8 cellular contexts compared by ENCODE assay signal in the genomic region with DNA sequence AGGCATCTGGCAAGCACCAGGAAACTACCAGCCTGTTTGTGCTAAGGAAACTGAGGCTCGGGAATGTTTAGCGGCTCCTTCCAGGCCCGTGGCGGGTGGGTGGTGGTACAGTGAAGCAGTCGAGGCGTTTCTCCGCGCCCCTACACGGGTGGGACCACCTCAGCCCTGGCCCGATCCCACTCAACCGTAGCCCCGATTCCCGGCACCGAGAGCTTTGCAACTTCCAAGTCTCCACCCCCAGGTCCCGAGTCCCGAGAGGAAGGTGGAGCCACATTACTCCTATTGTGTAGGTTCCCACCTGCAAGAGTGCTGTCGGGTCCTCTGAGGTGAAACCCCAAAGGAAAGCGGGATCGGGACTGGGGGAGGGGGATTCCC. TPM values are rescaled to one million over a fixed set of nuclear protein-coding genes. Genes with fewer than 3 reads are reported as not detected.
DNase-seq lines count a peak whose midpoint lies in the region; ATAC-seq and TF ChIP-seq lines count a peak whose summit lies in the region.

No MANE protein-coding gene starts in this region.

- TF ChIP-seq CTCF in activated CD8-positive, alpha-beta T cell treated with anti-CD3 and anti-CD28 coated beads for 36 hours (IDR thresholded peaks at IDR 0.05): no peak

- no peak for ATAC-seq in activated CD8-positive, alpha-beta T cell treated with anti-CD3 and anti-CD28 coated beads for 36 hours
- peak; percentile 37 to 51 for ATAC-seq in right cardiac atrium
- ATAC-seq in GM21423 (IDR thresholded peaks at IDR 0.05; ENCODE audit: unreplicated experiment): no peak

- peak overlapping the region; percentile 79 for H3K4me3 ChIP-seq in right cardiac atrium (ENCODE audit: low read length)
- peak overlapping the region; percentile 84 to 91 (median 90) for H3K4me3 ChIP-seq in skeletal muscle tissue (ENCODE audit: low read length in 3 of 3)

- H3K27ac Mint-ChIP-seq in activated CD8-positive, alpha-beta T cell treated with anti-CD3 and anti-CD28 coated beads for 36 hours: peak overlapping the region; percentile 91

- H3K4me1 Mint-ChIP-seq in activated CD8-positive, alpha-beta T cell treated with anti-CD3 and anti-CD28 coated beads for 36 hours (ENCODE audit: low read depth): peaks cover 28% of the 10 kb centered on the region

- H3K9me3 ChIP-seq in right cardiac atrium (ENCODE audit: control insufficient read depth, low read length) (no peaks in the 10 kb centered on the region), skeletal muscle tissue (ENCODE audit: control insufficient read depth in 3 of 3, low read length in 3 of 3) (no peaks in the 10 kb centered on the region)

- peak overlapping the region; percentile 83 for H3K4me3 Mint-ChIP-seq in activated CD8-positive, alpha-beta T cell treated with anti-CD3 and anti-CD28 coated beads for 36 hours

- intact Hi-C loops in activated CD8-positive, alpha-beta T cell treated with anti-CD3 and anti-CD28 coated beads for 36 hours (cut with micrococcal nuclease): loop anchor here (5.0 to 10.0 kb wide), 2 partner anchors 65 to 72 kb away; a partner anchor contains a TSS
- intact Hi-C loops in right cardiac atrium (cut with DNase I): no loop called here

- peaks cover 7 to 19% (median 10%) of the 10 kb centered on the region in 3 donors for H3K36me3 ChIP-seq in skeletal muscle tissue (ENCODE audit: control insufficient read depth in 3 of 3, insufficient read depth in 3 of 3, low read length in 3 of 3)

- no peaks in the 10 kb centered on the region for H3K27me3 Mint-ChIP-seq in activated CD8-positive, alpha-beta T cell treated with anti-CD3 and anti-CD28 coated beads for 36 hours

- H3K9ac ChIP-seq in skeletal muscle tissue (ENCODE audit: low read depth in 1 of 3, low read length in 3 of 3): peak overlapping the region; percentile 93 to 98 (median 95)

- under 1% methylated on average over 19 of the region's 19 CpGs for WGBS in right cardiac atrium

- H3K4me1 ChIP-seq in right cardiac atrium (ENCODE audit: control insufficient read depth, insufficient read depth, low read length): peaks cover 2% of the 10 kb centered on the region
- peaks cover 19 to 40% (median 24%) of the 10 kb centered on the region in 3 donors for H3K4me1 ChIP-seq in skeletal muscle tissue (ENCODE audit: control insufficient read depth in 3 of 3, insufficient read depth in 3 of 3, low read length in 3 of 3)

- H3K27me3 ChIP-seq in right cardiac atrium (ENCODE audit: control insufficient read depth, insufficient read depth): no peaks in the 10 kb centered on the region
- no peaks in the 10 kb centered on the region for H3K27me3 ChIP-seq in skeletal muscle tissue (ENCODE audit: control insufficient read depth in 3 of 3, insufficient read depth in 3 of 3, low read length in 3 of 3)

- no peaks in the 10 kb centered on the region for H3K9me3 Mint-ChIP-seq in activated CD8-positive, alpha-beta T cell treated with anti-CD3 and anti-CD28 coated beads for 36 hours

- DNase-seq in DMS53 (lab: John Stamatoyannopoulos, UW) (peak; percentile 98), DMS53 treated with DMSO at 0.1 percent for 48 hours (lab: John Stamatoyannopoulos, UW; ENCODE audit: unreplicated experiment) (no peak), HK-2 (ENCODE audit: unreplicated experiment) (peak; percentile 48), right cardiac atrium (no peak)
- DNase-seq in activated CD8-positive, alpha-beta T cell treated with anti-CD3 and anti-CD28 coated beads for 36 hours: no peak
- DNase-seq in stimulated activated CD4-positive, alpha-beta T cell treated with anti-CD3 and anti-CD28 coated beads, Interleukin-15, amount 100 ng/mL, for 24 hours: no peak

- peaks cover 8% of the 10 kb centered on the region for H3K36me3 Mint-ChIP-seq in activated CD8-positive, alpha-beta T cell treated with anti-CD3 and anti-CD28 coated beads for 36 hours (ENCODE audit: low read depth)

- POLR2A ChIA-PET in activated CD8-positive, alpha-beta T cell treated with anti-CD3 and anti-CD28 coated beads for 36 hours (lab: Charles Lee): interaction anchor here (0.6 to 2.2 kb wide), 14 partner anchors 9 to 933 kb away, joined by 3 to 11 read pairs (median 3); a partner anchor contains a TSS

- peak overlapping the region; percentile 92 for H3K27ac ChIP-seq in right cardiac atrium (ENCODE audit: low read length)
- peak overlapping the region; percentile 92 for H3K27ac ChIP-seq in skeletal muscle tissue (ENCODE audit: low read depth, low read length)

- CTCF ChIA-PET in activated CD8-positive, alpha-beta T cell treated with anti-CD3 and anti-CD28 coated beads for 36 hours (lab: Charles Lee): interaction anchor here (0.8 to 3.2 kb wide), 24 partner anchors 7 to 198 kb away, joined by 3 to 36 read pairs (median 4); a partner anchor contains a TSS

RNA-seq across cellular contexts. Expression of a gene that starts 0.5 kb away (rescaled TPM):
- total RNA-seq in activated CD8-positive, alpha-beta T cell treated with anti-CD3 and anti-CD28 coated beads for 36 hours: 10 to 100 TPM; 72.4 to 75.8 TPM
- total RNA-seq in right cardiac atrium (10 to 100 TPM in 3 of 4 donors, 1 to 10 TPM in 1; 9.5 to 16.2 (median 14.7) TPM), skeletal muscle tissue (26.1 TPM)
- polyA plus RNA-seq in right cardiac atrium: 10.5 TPM

RNA-seq across cellular contexts. Expression of a gene that starts 13.0 kb away (rescaled TPM):
- total RNA-seq in activated CD8-positive, alpha-beta T cell treated with anti-CD3 and anti-CD28 coated beads for 36 hours: 10 to 100 TPM in 1 of 2 experiments, 1 to 10 TPM in 1; 6.7 to 10.5 TPM
- total RNA-seq in right cardiac atrium: 10 to 100 TPM in 3 of 4 donors, 1 to 10 TPM in 1; 9.9 to 14.2 (median 12.8) TPM
- 12.8 TPM for polyA plus RNA-seq in right cardiac atrium
- total RNA-seq in skeletal muscle tissue: 9.4 TPM

RNA-seq across cellular contexts. Expression of a gene that starts 30.7 kb away (rescaled TPM):
- total RNA-seq in activated CD8-positive, alpha-beta T cell treated with anti-CD3 and anti-CD28 coated beads for 36 hours: 1 to 10 TPM; 7.7 to 7.9 TPM
- total RNA-seq in right cardiac atrium (10 to 100 TPM; 19.3 to 25.2 (median 21.4) TPM), skeletal muscle tissue (14.6 TPM)
- polyA plus RNA-seq in right cardiac atrium: 12.4 TPM

RNA-seq across cellular contexts. Expression of a gene that starts 41.1 kb away (rescaled TPM):
- 100 to 1,000 TPM; 135 to 142 TPM for total RNA-seq in activated CD8-positive, alpha-beta T cell treated with anti-CD3 and anti-CD28 coated beads for 36 hours
- total RNA-seq in right cardiac atrium (10 to 100 TPM; 47.5 to 53.0 (median 50.1) TPM), skeletal muscle tissue (27.1 TPM)
- 62.6 TPM for polyA plus RNA-seq in right cardiac atrium

RNA-seq across cellular contexts. Expression of a gene that starts 58.9 kb away (rescaled TPM):
- under 1 TPM in 1 of 2 experiments, not detected in 1; 0.11 TPM for total RNA-seq in activated CD8-positive, alpha-beta T cell treated with anti-CD3 and anti-CD28 coated beads for 36 hours
- total RNA-seq in right cardiac atrium: under 1 TPM; 0.09 to 0.84 (median 0.14) TPM
- polyA plus RNA-seq in right cardiac atrium: 0.84 TPM
- total RNA-seq in skeletal muscle tissue: under 0.01 TPM

Comparison
In these comparisons a context has a peak if more than half of its experiments do, and no peak if none do; other contexts are left out.
1. DNase-seq: peak in DMS53 (single experiment) and HK-2 (single experiment); none in DMS53 treated with DMSO at 0.1 percent for 48 hours (single experiment), activated CD8-positive, alpha-beta T cell treated with anti-CD3 and anti-CD28 coated beads for 36 hours (single experiment), right cardiac atrium (0 of 3) and stimulated activated CD4-positive, alpha-beta T cell treated with anti-CD3 and anti-CD28 coated beads, Interleukin-15, amount 100 ng/mL, for 24 hours (single experiment).
2. ATAC-seq: peak in right cardiac atrium (2 of 2); none in activated CD8-positive, alpha-beta T cell treated with anti-CD3 and anti-CD28 coated beads for 36 hours (single experiment) and GM21423 (single experiment).